ENCODE assay signal across 9 cellular contexts in the genomic region with DNA sequence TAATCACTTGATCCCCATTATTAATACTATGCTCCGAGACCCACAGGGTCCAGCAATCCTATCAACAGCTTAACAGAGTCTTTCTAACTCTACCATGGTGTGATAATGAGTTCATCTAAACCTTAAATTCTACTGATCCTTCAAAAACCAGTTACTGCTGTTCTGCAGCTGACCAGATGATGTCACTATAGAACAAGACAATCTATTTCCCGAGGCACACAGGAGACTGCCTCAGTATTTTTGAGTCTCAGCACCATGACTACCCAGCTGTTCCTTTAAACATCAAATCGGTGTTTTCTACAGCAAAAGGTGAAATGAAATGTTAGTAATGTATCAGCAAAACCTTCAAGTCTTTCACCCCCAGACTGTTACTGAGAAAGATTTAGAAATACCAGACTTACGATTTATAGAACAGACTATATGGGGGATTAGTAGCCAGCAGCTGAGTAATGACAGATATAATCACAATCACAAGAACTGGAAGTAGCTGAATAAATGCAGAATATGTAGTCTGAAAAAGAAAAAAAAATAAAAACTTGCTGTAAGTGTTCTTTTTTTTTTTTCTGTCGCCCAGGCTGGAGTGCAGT. TPM values are rescaled to one million over a fixed set of nuclear protein-coding genes. Genes with fewer than 3 reads are reported as not detected.
A peak's percentile ranks its signal among the peaks of the same experiment; 100 is the strongest.
DNase-seq lines count a peak whose midpoint lies in the region; ATAC-seq and TF ChIP-seq lines count a peak whose summit lies in the region.
"Had no signal": no experiment of that assay in that cellular context is flagged by ENCODE, and none has a peak within 500 bp of the region (broad histone marks: within the 10 kb centered on the region; RNA-seq: fewer than 3 reads in every experiment).

No MANE protein-coding gene starts in this region.

- ATAC-seq in GM21526 (IDR thresholded peaks at IDR 0.05; ENCODE audit: low FRiP score, unreplicated experiment), result peak; percentile 60
- ATAC-seq in central memory CD8-positive, alpha-beta T cell (replicated peaks; ENCODE audit: extremely low read depth, poor library complexity, severe bottlenecking), result peak; percentile 91
- no peak for ATAC-seq in thoracic aorta (ENCODE audit: insufficient number of reproducible peaks, low FRiP score, low read depth)
- ATAC-seq in HG02884 (IDR thresholded peaks at IDR 0.05; ENCODE audit: unreplicated experiment), result no peak

- H3K4me1 ChIP-seq in thoracic aorta (ENCODE audit: control insufficient read depth in 1 of 2, low read depth in 2 of 2), result peaks cover 10 to 14% of the 10 kb centered on the region in 2 donors

- H3K27ac Mint-ChIP-seq in central memory CD8-positive, alpha-beta T cell (ENCODE audit: low read depth), result no peak overlapping the region
- H3K27ac Mint-ChIP-seq: activated naive CD4-positive, alpha-beta T cell treated with anti-CD3 and anti-CD28 coated beads, Interleukin-2, amount 50 U/mL, for 24 hours had no signal

- no peaks in the 10 kb centered on the region for H3K27me3 ChIP-seq in thoracic aorta (replicated peaks; ENCODE audit: insufficient read depth)

- peaks cover 21% of the 10 kb centered on the region for H3K36me3 ChIP-seq in thoracic aorta

- DNase-seq in DMS 273 (lab: John Stamatoyannopoulos, UW; ENCODE audit: unreplicated experiment), result peak; percentile 86
- peak; percentile 32 for DNase-seq in NCI-H1436 (lab: John Stamatoyannopoulos, UW)
- peak; percentile 16 to 79 for DNase-seq in SW 1271 (lab: John Stamatoyannopoulos, UW)
- peak in 1 of 2 donors; percentile 66 for DNase-seq in central memory CD8-positive, alpha-beta T cell (ENCODE audit: low spot score in 2 of 2)
- DNase-seq in kidney tubule cell (ENCODE audit: low spot score), result peak; percentile 74
- no peak for DNase-seq in thoracic aorta (ENCODE audit: low spot score)

- peak; percentile 68 for TF ChIP-seq CTCF in thoracic aorta (IDR thresholded peaks at IDR 0.05)

- no peaks in the 10 kb centered on the region for H3K9me3 ChIP-seq in thoracic aorta

- peaks cover 7% of the 10 kb centered on the region for H3K4me1 Mint-ChIP-seq in central memory CD8-positive, alpha-beta T cell

- peaks cover 11% of the 10 kb centered on the region for H3K36me3 Mint-ChIP-seq in central memory CD8-positive, alpha-beta T cell (ENCODE audit: insufficient read depth)

- no peaks in the 10 kb centered on the region for H3K27me3 Mint-ChIP-seq in central memory CD8-positive, alpha-beta T cell
- H3K27me3 Mint-ChIP-seq: activated naive CD4-positive, alpha-beta T cell treated with anti-CD3 and anti-CD28 coated beads, Interleukin-2, amount 50 U/mL, for 24 hours had no signal

- H3K27ac ChIP-seq in thoracic aorta, result no peak overlapping the region

- no peak overlapping the region for H3K4me3 ChIP-seq in thoracic aorta

- no peaks in the 10 kb centered on the region for H3K9me3 Mint-ChIP-seq in central memory CD8-positive, alpha-beta T cell
- H3K9me3 Mint-ChIP-seq: activated naive CD4-positive, alpha-beta T cell treated with anti-CD3 and anti-CD28 coated beads, Interleukin-2, amount 50 U/mL, for 24 hours had no signal

- no peak overlapping the region for H3K4me3 Mint-ChIP-seq in central memory CD8-positive, alpha-beta T cell
- H3K4me3 Mint-ChIP-seq: activated naive CD4-positive, alpha-beta T cell treated with anti-CD3 and anti-CD28 coated beads, Interleukin-2, amount 50 U/mL, for 24 hours had no signal

RNA-seq across cellular contexts. Expression of gene DNAJC18, which starts 16.9 kb away (rescaled TPM):
- 10 to 100 TPM in 1 of 2 donors, 1 to 10 TPM in 1; 6.9 to 16.7 TPM for total RNA-seq in thoracic aorta

RNA-seq across cellular contexts. Expression of gene SPATA24, which starts 18.5 kb away (rescaled TPM):
- 10 to 100 TPM in 1 of 2 donors, 1 to 10 TPM in 1; 1.2 to 11.6 TPM for total RNA-seq in thoracic aorta

RNA-seq across cellular contexts. Expression of gene PROB1, which starts 27.5 kb away (rescaled TPM):
- total RNA-seq in thoracic aorta, result 1 to 10 TPM; 1.9 to 4.9 TPM

RNA-seq across cellular contexts. Expression of gene MZB1, which starts 32.7 kb away (rescaled TPM):
- total RNA-seq in thoracic aorta, result not detected

RNA-seq across cellular contexts. Expression of gene SLC23A1, which starts 39.3 kb away (rescaled TPM):
- total RNA-seq in thoracic aorta, result not detected

Comparison
In these comparisons a context has a peak if more than half of its experiments do, and no peak if none do; other contexts are left out.
1. ATAC-seq: peak in GM21526 (single experiment) and central memory CD8-positive, alpha-beta T cell (single experiment); none in thoracic aorta (single experiment) and HG02884 (single experiment).